Comparison of ENCODE assay signal across 13 cellular contexts in genomic region chr3:156416846-156417581, GRCh38.
DNase-seq lines count a peak whose midpoint lies in the region; ATAC-seq, FAIRE-seq and TF ChIP-seq lines count a peak whose summit lies in the region.
"Had no signal": no experiment of that assay in that cellular context is flagged by ENCODE, and none has a peak within 500 bp of the region (broad histone marks: within the 10 kb centered on the region; RNA-seq: fewer than 3 reads in every experiment).

No MANE protein-coding gene starts in this region.

- H3K4me3 ChIP-seq in HFF-Myc (replicated peaks; ENCODE audit: low read depth, low read length) (no peak overlapping the region), A673 (ENCODE audit: low read depth, low read length, poor library complexity, severe bottlenecking) (no peak overlapping the region)
- H3K4me3 ChIP-seq: stomach had no signal

- H3K4me3 Mint-ChIP-seq in glutamatergic neuron (ENCODE audit: unreplicated experiment): peak overlapping the region; percentile 76

- DNase-seq in COLO668 (lab: John Stamatoyannopoulos, UW; ENCODE audit: unreplicated experiment): peak; percentile 38
- peak; percentile 80 for DNase-seq in HFF-Myc (ENCODE audit: extremely low read depth, low read depth)
- DNase-seq in glutamatergic neuron: peak; percentile 67
- no peak for DNase-seq in GDM1 (lab: John Stamatoyannopoulos, UW)
- DNase-seq in RCC 7860 (ENCODE audit: low spot score): no peak
- DNase-seq in A673 (ENCODE audit: low spot score): no peak
- DNase-seq: activated gamma-delta T cell, DND-41, midbrain, stomach had no signal

- BruUV-seq in A673 (replicated peaks; lab: Mats Ljungman, UMichigan): no TSS peak

- H3K9me3 ChIP-seq in A673 (ENCODE audit: low read depth, low read length, poor library complexity, severe bottlenecking): no peaks in the 10 kb centered on the region
- H3K9me3 ChIP-seq: stomach had no signal

- H3K36me3 Mint-ChIP-seq in glutamatergic neuron (ENCODE audit: unreplicated experiment): peaks cover 9% of the 10 kb centered on the region

- TF ChIP-seq CTCF in HFF-Myc (IDR thresholded peaks at IDR 0.05; ENCODE audit: low read depth, low read length, missing control alignments) (no peak), glutamatergic neuron (IDR thresholded peaks at IDR 0.05; ENCODE audit: partially characterized antibody, unreplicated experiment) (peak; percentile 16), A673 (conservative IDR thresholded peaks at IDR 0.05; ENCODE audit: low read depth, low read length) (no peak)

- no peaks in the 10 kb centered on the region for H3K36me3 ChIP-seq in A673 (ENCODE audit: insufficient read depth, low read length, poor library complexity, severe bottlenecking)
- H3K36me3 ChIP-seq: stomach had no signal

- intact Hi-C loops in A673 (cut with micrococcal nuclease; ENCODE audit: unreplicated experiment): no loop called here

- H3K9me3 Mint-ChIP-seq in glutamatergic neuron (ENCODE audit: unreplicated experiment): peaks cover 10% of the 10 kb centered on the region

- H3K27ac Mint-ChIP-seq in glutamatergic neuron (ENCODE audit: unreplicated experiment): peak overlapping the region; percentile 95

- ATAC-seq in SK-N-SH treated with all-trans-retinoic acid at 6 μM for 48 hours (peak; percentile 48; the same call in 2 of the 3 replicates), GM18520 (IDR thresholded peaks at IDR 0.05; ENCODE audit: unreplicated experiment) (no peak)

- CTCF ChIA-PET in A673 (lab: Charles Lee): no interaction called here

- no peaks in the 10 kb centered on the region for H3K27me3 ChIP-seq in A673 (replicated peaks; ENCODE audit: insufficient read depth, low read depth, low read length, poor library complexity)
- H3K27me3 ChIP-seq: stomach had no signal

- no peak for FAIRE-seq in RCC 7860 (lab: Jason Lieb, UNC)
- FAIRE-seq: frontal cortex had no signal

- POLR2A ChIA-PET in A673 (lab: Charles Lee; ENCODE audit: low non-redundant PET): no interaction called here

- H3K27ac ChIP-seq in A673 (ENCODE audit: low read depth, low read length, poor library complexity, severe bottlenecking): no peak overlapping the region
- H3K27ac ChIP-seq: stomach had no signal

- peaks cover 7% of the 10 kb centered on the region for H3K27me3 Mint-ChIP-seq in glutamatergic neuron (ENCODE audit: unreplicated experiment)

- H3K4me1 ChIP-seq in A673 (ENCODE audit: insufficient read depth, low read length, poor library complexity, severe bottlenecking): no peaks in the 10 kb centered on the region
- H3K4me1 ChIP-seq: stomach had no signal

- peaks cover 44% of the 10 kb centered on the region for H3K4me1 Mint-ChIP-seq in glutamatergic neuron (ENCODE audit: low read depth, unreplicated experiment)

TF ChIP-seq in SK-N-SH treated with all-trans-retinoic acid at 6 μM for 48 hours, 23 proteins besides CTCF, POLR2A, EP300 and RAD21:
- TF ChIP-seq PATZ1 (CRISPR knock-in tag; IDR thresholded peaks at IDR 0.05; ENCODE audit: borderline replicate concordance) (no peak), TCF4 (CRISPR knock-in tag; IDR thresholded peaks at IDR 0.05; ENCODE audit: borderline replicate concordance) (peak; percentile 58; the same call in 1 of the 2 replicates), TOX (CRISPR knock-in tag; IDR thresholded peaks at IDR 0.05; ENCODE audit: borderline replicate concordance) (no peak), ZNF70 (CRISPR knock-in tag; IDR thresholded peaks at IDR 0.05) (no peak)
TF ChIP-seq in SK-N-SH treated with all-trans-retinoic acid at 6 μM for 48 hours: peak in this region for 1.

Comparison
In these comparisons a context has a peak if more than half of its experiments do, and no peak if none do; other contexts are left out.
1. DNase-seq: peak in COLO668 (single experiment), HFF-Myc (single experiment) and glutamatergic neuron (single experiment); none in GDM1 (single experiment), RCC 7860 (single experiment) and A673 (single experiment).